20 cellular contexts compared by ENCODE assay signal in genomic region chr3:110727056-110727455, GRCh38.
"Had no signal": no experiment of that assay in that cellular context is flagged by ENCODE, and none has a peak within 500 bp of the region (broad histone marks: within the 10 kb centered on the region; RNA-seq: fewer than 3 reads in every experiment).

No MANE protein-coding gene starts in this region.

- H3K9me3 ChIP-seq: colonic mucosa, heart left ventricle, left ventricle myocardium inferior, lower lobe of right lung, ovary, thyroid gland had no signal

- DNase-seq: colonic mucosa; dermis blood vessel endothelial cell; erythroblast; foreskin melanocyte; heart left ventricle; left ventricle myocardium inferior; lower lobe of right lung; natural killer cell; ovary; right cardiac atrium; stimulated activated CD4-positive, alpha-beta T cell treated with anti-CD3 and anti-CD28 coated beads, Interleukin-4, amount 100 ng/mL, for 1 hour; stimulated activated CD8-positive, alpha-beta memory T cell treated with anti-CD3 and anti-CD28 coated beads, Interleukin-4, amount 100 ng/mL, for 48 hours; stimulated activated naive CD8-positive, alpha-beta T cell treated with anti-CD3 and anti-CD28 coated beads, Interleukin-15, Interleukin-2, amounts not matched to agents 100 U/mL and 50 U/mL, for 24 hours; thyroid gland had no signal

- H3K27me3 ChIP-seq: colonic mucosa, heart left ventricle, ovary, thyroid gland had no signal

- H3K27ac Mint-ChIP-seq: memory B cell; mesothelial cell of epicardium; natural killer cell; stimulated activated effector memory CD8-positive, alpha-beta T cell treated with anti-CD3 and anti-CD28 coated beads, Interleukin-12 subunit alpha, Interleukin-12 subunit beta, amount 100 ng/mL, for 72 hours; type B pancreatic cell had no signal

- H3K9me3 Mint-ChIP-seq: memory B cell; mesothelial cell of epicardium; stimulated activated effector memory CD8-positive, alpha-beta T cell treated with anti-CD3 and anti-CD28 coated beads, Interleukin-12 subunit alpha, Interleukin-12 subunit beta, amount 100 ng/mL, for 72 hours had no signal

- H3K4me1 ChIP-seq: colonic mucosa, heart left ventricle, left ventricle myocardium inferior, lower lobe of right lung, suprapubic skin, thyroid gland had no signal

- H3K36me3 Mint-ChIP-seq: memory B cell; mesothelial cell of epicardium; natural killer cell; stimulated activated effector memory CD8-positive, alpha-beta T cell treated with anti-CD3 and anti-CD28 coated beads, Interleukin-12 subunit alpha, Interleukin-12 subunit beta, amount 100 ng/mL, for 72 hours; type B pancreatic cell had no signal

- H3K27ac ChIP-seq: colonic mucosa, heart left ventricle, left ventricle myocardium inferior, lower lobe of right lung, ovary, suprapubic skin, thyroid gland had no signal

- H3K36me3 ChIP-seq: colonic mucosa, heart left ventricle, left ventricle myocardium inferior, lower lobe of right lung, ovary, suprapubic skin, thyroid gland had no signal

- H3K4me1 Mint-ChIP-seq: memory B cell; natural killer cell; neural crest cell; stimulated activated effector memory CD8-positive, alpha-beta T cell treated with anti-CD3 and anti-CD28 coated beads, Interleukin-12 subunit alpha, Interleukin-12 subunit beta, amount 100 ng/mL, for 72 hours had no signal

- H3K4me3 ChIP-seq: colonic mucosa, heart left ventricle, left ventricle myocardium inferior, lower lobe of right lung, ovary, suprapubic skin, thyroid gland had no signal

- H3K27me3 Mint-ChIP-seq: type B pancreatic cell had no signal

- H3K4me3 Mint-ChIP-seq: memory B cell; mesothelial cell of epicardium; natural killer cell; neural crest cell; stimulated activated effector memory CD8-positive, alpha-beta T cell treated with anti-CD3 and anti-CD28 coated beads, Interleukin-12 subunit alpha, Interleukin-12 subunit beta, amount 100 ng/mL, for 72 hours; type B pancreatic cell had no signal
